Comparison of ENCODE assay signal across 13 cellular contexts in genomic region chr5:100165309-100165708, GRCh38.
DNase-seq lines count a peak whose midpoint lies in the region; ATAC-seq and TF ChIP-seq lines count a peak whose summit lies in the region.
"Had no signal": no experiment of that assay in that cellular context is flagged by ENCODE, and none has a peak within 500 bp of the region (broad histone marks: within the 10 kb centered on the region; RNA-seq: fewer than 3 reads in every experiment).

No MANE protein-coding gene starts in this region.

- no peaks in the 10 kb centered on the region for H3K4me1 ChIP-seq in vagina

- intact Hi-C loops in vagina (cut with DNase I), result no loop called here

- TF ChIP-seq POLR2A in GM18505 (IDR thresholded peaks at IDR 0.05; ENCODE audit: borderline replicate concordance, extremely low read depth, insufficient read depth, insufficient read length) (no peak), vagina (IDR thresholded peaks at IDR 0.05) (no peak)

- no peak for TF ChIP-seq CTCF in vagina (IDR thresholded peaks at IDR 0.05)

- no peaks in the 10 kb centered on the region for H3K9me3 ChIP-seq in vagina

- H3K27ac ChIP-seq in vagina, result no peak overlapping the region
- H3K27ac ChIP-seq: SK-N-MC had no signal

- no peaks in the 10 kb centered on the region for H3K27me3 ChIP-seq in vagina

- H3K36me3 ChIP-seq in vagina, result no peaks in the 10 kb centered on the region

- no peak overlapping the region for H3K4me3 ChIP-seq in vagina
- H3K4me3 ChIP-seq: SK-N-MC had no signal

- DNase-seq in effector CD8-positive, alpha-beta T cell (lab: John Stamatoyannopoulos, UW), result no peak
- DNase-seq in vagina (ENCODE audit: extremely low spot score in 2 of 2), result no peak
- DNase-seq in HuH-7.5 (ENCODE audit: low spot score), result no peak
- no peak for DNase-seq in hypothalamus (lab: John Stamatoyannopoulos, UW)
- DNase-seq: activated CD4-positive, alpha-beta T cell treated with anti-CD3 and anti-CD28 coated beads, Interleukin-2, amount 10 ng/mL, durations not matched to agents 7 days and 5 days; foreskin melanocyte; kidney glomerular epithelial cell; NCI-H510A treated with DMSO at 0.1 percent for 48 hours had no signal

- peak; percentile 100 for ATAC-seq in GM18505 (IDR thresholded peaks at IDR 0.05; ENCODE audit: unreplicated experiment)
- peak; percentile 98 for ATAC-seq in GM19468 (IDR thresholded peaks at IDR 0.05; ENCODE audit: extremely low read depth, unreplicated experiment)
- peak; percentile 100 for ATAC-seq in HG02885 (IDR thresholded peaks at IDR 0.05; ENCODE audit: poor library complexity, unreplicated experiment)
- peak; percentile 100 for ATAC-seq in HG03521 (IDR thresholded peaks at IDR 0.05; ENCODE audit: unreplicated experiment)
